Comparison of ENCODE assay signal across 9 cellular contexts in genomic region chr14:104870368-104871144, GRCh38. TPM values are rescaled to one million over a fixed set of nuclear protein-coding genes. Genes with fewer than 3 reads are reported as not detected.
DNase-seq lines count a peak whose midpoint lies in the region; ATAC-seq and TF ChIP-seq lines count a peak whose summit lies in the region.
"Had no signal": no experiment of that assay in that cellular context is flagged by ENCODE, and none has a peak within 500 bp of the region (broad histone marks: within the 10 kb centered on the region; RNA-seq: fewer than 3 reads in every experiment).

No MANE protein-coding gene starts in this region.

- H3K4me1 Mint-ChIP-seq in CD4-positive, alpha-beta memory T cell, result peaks cover 0 to 12% (median 8%) of the 10 kb centered on the region in 4 donors
- H3K4me1 Mint-ChIP-seq in activated naive CD8-positive, alpha-beta T cell treated with anti-CD3 and anti-CD28 coated beads, Interleukin-2, amount 10 ng/mL, durations not matched to agents 7 days and 5 days, result no peaks in the 10 kb centered on the region
- H3K4me1 Mint-ChIP-seq in neural crest cell, result no peaks in the 10 kb centered on the region

- H3K79me2 ChIP-seq in PC-3 (ENCODE audit: low read length), result peaks cover 98% of the 10 kb centered on the region

- no peak overlapping the region for H3K9ac ChIP-seq in PC-3 (ENCODE audit: low read length)

- H3K9me3 Mint-ChIP-seq in CD4-positive, alpha-beta memory T cell, result peaks cover 0 to 2% (median 0%) of the 10 kb centered on the region in 8 donors
- H3K9me3 Mint-ChIP-seq in activated naive CD8-positive, alpha-beta T cell treated with anti-CD3 and anti-CD28 coated beads, Interleukin-2, amount 10 ng/mL, durations not matched to agents 7 days and 5 days, result no peaks in the 10 kb centered on the region
- no peaks in the 10 kb centered on the region for H3K9me3 Mint-ChIP-seq in neural crest cell

- H3K4me3 ChIP-seq in CD4-positive, alpha-beta memory T cell (ENCODE audit: low read length in 2 of 2), result no peak overlapping the region
- H3K4me3 ChIP-seq in PC-3 (ENCODE audit: low read length) (no peak overlapping the region), esophagus muscularis mucosa (no peak overlapping the region)

- H3K36me3 ChIP-seq in CD4-positive, alpha-beta memory T cell (ENCODE audit: insufficient read depth, low read length), result no peaks in the 10 kb centered on the region
- peaks cover 4% of the 10 kb centered on the region; the same call in 1 of the 2 replicates for H3K36me3 ChIP-seq in PC-3 (ENCODE audit: low read depth, low read length)
- peaks cover 0 to 18% (median 3%) of the 10 kb centered on the region in 4 donors for H3K36me3 ChIP-seq in esophagus muscularis mucosa

- whole genome bisulfite sequencing in esophagus muscularis mucosa, result 73% methylated on average over 16 of the region's 21 CpGs

- H4K20me1 ChIP-seq in PC-3 (ENCODE audit: low read length), result peaks cover 48% of the 10 kb centered on the region; the same call in 1 of the 2 replicates

- no peak overlapping the region for H3K4me2 ChIP-seq in PC-3 (ENCODE audit: low read length)

- H3K27me3 Mint-ChIP-seq in CD4-positive, alpha-beta memory T cell, result peaks cover 0 to 2% of the 10 kb centered on the region in 2 donors
- H3K27me3 Mint-ChIP-seq in activated naive CD8-positive, alpha-beta T cell treated with anti-CD3 and anti-CD28 coated beads, Interleukin-2, amount 10 ng/mL, durations not matched to agents 7 days and 5 days, result peaks cover 8% of the 10 kb centered on the region
- H3K27me3 Mint-ChIP-seq in neural crest cell (ENCODE audit: low read depth), result peaks cover 24% of the 10 kb centered on the region

- intact Hi-C loops in CD4-positive, alpha-beta memory T cell (cut with micrococcal nuclease), result loop anchor here (1.0 kb wide), 1 partner anchor 102 kb away; no protein-coding TSS in a partner anchor
- intact Hi-C loops in PC-3 (cut with micrococcal nuclease), result no loop called here
- intact Hi-C loops in esophagus muscularis mucosa (cut with DNase I), result no loop called here

- no TSS peak for BruUV-seq in PC-3 (replicated peaks; lab: Mats Ljungman, UMichigan)

- no peaks in the 10 kb centered on the region for H3F3A ChIP-seq in PC-3 (ENCODE audit: low read length, unreplicated experiment)

- no peak overlapping the region for H3K27ac Mint-ChIP-seq in CD4-positive, alpha-beta memory T cell
- H3K27ac Mint-ChIP-seq in activated naive CD8-positive, alpha-beta T cell treated with anti-CD3 and anti-CD28 coated beads, Interleukin-2, amount 10 ng/mL, durations not matched to agents 7 days and 5 days, result no peak overlapping the region
- no peak overlapping the region for H3K27ac Mint-ChIP-seq in neural crest cell (ENCODE audit: unreplicated experiment)

- peak; percentile 42 for TF ChIP-seq CTCF in PC-3 (conservative IDR thresholded peaks at IDR 0.05; ENCODE audit: low read depth, low read length)
- peak; percentile 54 for TF ChIP-seq CTCF in neural crest cell (conservative IDR thresholded peaks at IDR 0.05)
- peak in 1 of 3 experiments; percentile 34 for TF ChIP-seq CTCF in esophagus muscularis mucosa (IDR thresholded peaks at IDR 0.05)

- H3K9me3 ChIP-seq in CD4-positive, alpha-beta memory T cell (ENCODE audit: control insufficient read depth in 1 of 2, low read length in 2 of 2), result no peaks in the 10 kb centered on the region
- H3K9me3 ChIP-seq in PC-3 (ENCODE audit: low read length) (no peaks in the 10 kb centered on the region), esophagus muscularis mucosa (no peaks in the 10 kb centered on the region)

- POLR2A ChIA-PET in CD4-positive, alpha-beta memory T cell (lab: Charles Lee; ENCODE audit: partially characterized antibody), result no interaction called here
- POLR2A ChIA-PET in PC-3 (lab: Charles Lee; ENCODE audit: unreplicated experiment), result no interaction called here
- POLR2A ChIA-PET in activated naive CD8-positive, alpha-beta T cell treated with anti-CD3 and anti-CD28 coated beads, Interleukin-2, amount 10 ng/mL, durations not matched to agents 7 days and 5 days (lab: Charles Lee), result no interaction called here

- H2AFZ ChIP-seq in PC-3 (ENCODE audit: low read length), result no peak overlapping the region

- H3K36me3 Mint-ChIP-seq in CD4-positive, alpha-beta memory T cell, result no peaks in the 10 kb centered on the region
- no peaks in the 10 kb centered on the region for H3K36me3 Mint-ChIP-seq in activated naive CD8-positive, alpha-beta T cell treated with anti-CD3 and anti-CD28 coated beads, Interleukin-2, amount 10 ng/mL, durations not matched to agents 7 days and 5 days
- H3K36me3 Mint-ChIP-seq in neural crest cell (ENCODE audit: low read depth), result no peaks in the 10 kb centered on the region

- CTCF ChIA-PET in CD4-positive, alpha-beta memory T cell (lab: Charles Lee; ENCODE audit: partially characterized antibody), result interaction anchor here (0.9 to 3.1 kb wide), 3 partner anchors 102 to 147 kb away, joined by 3 to 12 read pairs (median 3); no protein-coding TSS in a partner anchor
- CTCF ChIA-PET in PC-3 (lab: Charles Lee), result no interaction called here

- no peak overlapping the region for H3K27ac ChIP-seq in CD4-positive, alpha-beta memory T cell (ENCODE audit: low read depth, low read length)
- H3K27ac ChIP-seq in PC-3 (ENCODE audit: low read length) (no peak overlapping the region), esophagus muscularis mucosa (replicated peaks in 1 of 4) (no peak overlapping the region)

- H3K9me2 ChIP-seq in PC-3 (replicated peaks; ENCODE audit: low read length), result no peaks in the 10 kb centered on the region

- H3K4me3 Mint-ChIP-seq in CD4-positive, alpha-beta memory T cell, result no peak overlapping the region
- H3K4me3 Mint-ChIP-seq in activated naive CD8-positive, alpha-beta T cell treated with anti-CD3 and anti-CD28 coated beads, Interleukin-2, amount 10 ng/mL, durations not matched to agents 7 days and 5 days, result no peak overlapping the region
- no peak overlapping the region for H3K4me3 Mint-ChIP-seq in neural crest cell

- TF ChIP-seq EP300 in esophagus muscularis mucosa (IDR thresholded peaks at IDR 0.05), result no peak

- H3K27me3 ChIP-seq in CD4-positive, alpha-beta memory T cell (ENCODE audit: insufficient read depth, low read length), result no peaks in the 10 kb centered on the region
- H3K27me3 ChIP-seq in PC-3 (ENCODE audit: low read length) (no peaks in the 10 kb centered on the region), esophagus muscularis mucosa (no peaks in the 10 kb centered on the region)

- peaks cover 6% of the 10 kb centered on the region for H3K4me1 ChIP-seq in CD4-positive, alpha-beta memory T cell (ENCODE audit: insufficient read depth, low read length)
- H3K4me1 ChIP-seq in PC-3 (ENCODE audit: insufficient read depth, low read length), result peaks cover 14% of the 10 kb centered on the region
- H3K4me1 ChIP-seq in esophagus muscularis mucosa, result peaks cover 17 to 73% (median 39%) of the 10 kb centered on the region in 4 donors

- DNase-seq in CD4-positive, alpha-beta memory T cell, result peak in 3 of 5 donors; percentile 18 to 26 (median 22)
- DNase-seq in PC-3 (peak; percentile 20), neural crest cell (ENCODE audit: low read depth, low spot score) (no peak), esophagus muscularis mucosa (ENCODE audit: extremely low spot score) (no peak), Ammon's horn (ENCODE audit: low spot score) (no peak)
- peak; percentile 69 for DNase-seq in activated naive CD8-positive, alpha-beta T cell treated with anti-CD3 and anti-CD28 coated beads, Interleukin-2, amount 10 ng/mL, durations not matched to agents 7 days and 5 days

- TF ChIP-seq POLR2A in esophagus muscularis mucosa (IDR thresholded peaks at IDR 0.05; ENCODE audit: low read depth), result no peak

- no peak for ATAC-seq in PC-3
- no peak for ATAC-seq in activated naive CD8-positive, alpha-beta T cell treated with anti-CD3 and anti-CD28 coated beads, Interleukin-2, amount 10 ng/mL, durations not matched to agents 7 days and 5 days (ENCODE audit: low read depth)
- ATAC-seq in GM21717 (IDR thresholded peaks at IDR 0.05; ENCODE audit: unreplicated experiment), result no peak
- ATAC-seq in HG03342 (IDR thresholded peaks at IDR 0.05; ENCODE audit: unreplicated experiment), result no peak

RNA-seq across cellular contexts. Expression of gene CEP170B, which starts 5.5 kb away (rescaled TPM):
- 1 to 10 TPM; 3.0 to 3.8 TPM for total RNA-seq in CD4-positive, alpha-beta memory T cell
- under 1 TPM in 1 of 2 donors, not detected in 1; 0.16 TPM for polyA plus RNA-seq in CD4-positive, alpha-beta memory T cell
- total RNA-seq in PC-3 (2014; rRNA removed) (33.2 and 53.4 TPM in 2 replicates), neural crest cell (14.0 and 14.4 TPM in 2 replicates), esophagus muscularis mucosa (10 to 100 TPM; 24.1 to 70.6 (median 45.7) TPM)
- total RNA-seq in activated naive CD8-positive, alpha-beta T cell treated with anti-CD3 and anti-CD28 coated beads, Interleukin-2, amount 10 ng/mL, durations not matched to agents 7 days and 5 days, result 1 to 10 TPM; 5.7 to 6.3 TPM

RNA-seq across cellular contexts. Expression of gene PLD4, which starts 54.1 kb away (rescaled TPM):
- total RNA-seq in CD4-positive, alpha-beta memory T cell, result not detected
- under 1 TPM in 1 of 2 donors, not detected in 1; 0.68 TPM for polyA plus RNA-seq in CD4-positive, alpha-beta memory T cell
- total RNA-seq in PC-3 (2014; rRNA removed) (0.04 TPM in 1 of 2 replicates, not detected in the other), neural crest cell (0.02 and 0.05 TPM in 2 replicates), esophagus muscularis mucosa (under 1 TPM; under 0.01 to 0.50 (median 0.15) TPM)
- total RNA-seq in activated naive CD8-positive, alpha-beta T cell treated with anti-CD3 and anti-CD28 coated beads, Interleukin-2, amount 10 ng/mL, durations not matched to agents 7 days and 5 days, result under 1 TPM in 1 of 2 experiments, not detected in 1; 0.06 TPM
- total RNA-seq: activated CD8-positive, alpha-beta memory T cell treated with anti-CD3 and anti-CD28 coated beads for 36 hours had no signal

Comparison
In these comparisons a context has a peak if more than half of its experiments do, and no peak if none do; other contexts are left out.
1. DNase-seq: peak in CD4-positive, alpha-beta memory T cell (3 of 5), PC-3 (single experiment) and activated naive CD8-positive, alpha-beta T cell treated with anti-CD3 and anti-CD28 coated beads, Interleukin-2, amount 10 ng/mL, durations not matched to agents 7 days and 5 days (single experiment); none in neural crest cell (single experiment), esophagus muscularis mucosa (single experiment) and Ammon's horn (single experiment).